ENCODE assay signal across 10 cellular contexts in genomic region chr14:22563987-22564386, GRCh38. TPM values are rescaled to one million over a fixed set of nuclear protein-coding genes. Genes with fewer than 3 reads are reported as not detected.
DNase-seq lines count a peak whose midpoint lies in the region; ATAC-seq and TF ChIP-seq lines count a peak whose summit lies in the region.
"Had no signal": no experiment of that assay in that cellular context is flagged by ENCODE, and none has a peak within 500 bp of the region (broad histone marks: within the 10 kb centered on the region; RNA-seq: fewer than 3 reads in every experiment).

No MANE protein-coding gene starts in this region.

- H3K36me3 Mint-ChIP-seq in activated naive CD4-positive, alpha-beta T cell treated with anti-CD3 and anti-CD28 coated beads for 36 hours (ENCODE audit: low read depth), result peaks cover 45% of the 10 kb centered on the region
- H3K36me3 Mint-ChIP-seq in stimulated activated naive B cell treated with anti-CD40 and anti-IgM and Interleukin-4, amounts not matched to agents 10 μg/mL and 1 μg/mL and 100 μg/mL, for 72 hours, result peaks cover 40 to 60% of the 10 kb centered on the region in 2 donors

- peak overlapping the region; percentile 97 for H3K27ac Mint-ChIP-seq in activated naive CD4-positive, alpha-beta T cell treated with anti-CD3 and anti-CD28 coated beads for 36 hours
- peak overlapping the region; percentile 75 for H3K27ac Mint-ChIP-seq in stimulated activated naive B cell treated with anti-CD40 and anti-IgM and Interleukin-4, amounts not matched to agents 10 μg/mL and 1 μg/mL and 100 μg/mL, for 72 hours

- DNase-seq in activated naive CD4-positive, alpha-beta T cell treated with anti-CD3 and anti-CD28 coated beads for 36 hours, result no peak
- no peak for DNase-seq in activated naive CD4-positive, alpha-beta T cell treated with Interleukin-2 at 50 U/mL for 16 hours
- no peak for DNase-seq in effector memory CD4-positive, alpha-beta T cell
- no peak for DNase-seq in stimulated activated naive B cell treated with anti-CD40 and anti-IgM and Interleukin-4, amounts not matched to agents 10 μg/mL and 1 μg/mL and 100 μg/mL, for 72 hours
- DNase-seq in left lung (no peak), NCI-H1092 treated with DMSO at 0.1 percent for 48 hours (lab: John Stamatoyannopoulos, UW) (no peak)
- DNase-seq in activated CD4-positive, CD25-positive, alpha-beta regulatory T cell (lab: John Stamatoyannopoulos, UW), result no peak
- DNase-seq: activated effector memory CD4-positive, alpha-beta T cell treated with Interleukin-2 at 50 U/mL for 16 hours; NCI-H1417 treated with DMSO at 0.1 percent for 48 hours had no signal

- intact Hi-C loops in activated naive CD4-positive, alpha-beta T cell treated with anti-CD3 and anti-CD28 coated beads for 36 hours (cut with micrococcal nuclease), result no loop called here
- intact Hi-C loops in left lung (cut with DNase I), result no loop called here

- peak overlapping the region; percentile 30 for H3K4me3 Mint-ChIP-seq in activated naive CD4-positive, alpha-beta T cell treated with anti-CD3 and anti-CD28 coated beads for 36 hours
- no peak overlapping the region for H3K4me3 Mint-ChIP-seq in stimulated activated naive B cell treated with anti-CD40 and anti-IgM and Interleukin-4, amounts not matched to agents 10 μg/mL and 1 μg/mL and 100 μg/mL, for 72 hours

- H3K9me3 ChIP-seq in effector memory CD4-positive, alpha-beta T cell (ENCODE audit: control insufficient read depth, low read length), result no peaks in the 10 kb centered on the region
- H3K9me3 ChIP-seq in left lung, result no peaks in the 10 kb centered on the region

- H3K9me3 Mint-ChIP-seq in activated naive CD4-positive, alpha-beta T cell treated with anti-CD3 and anti-CD28 coated beads for 36 hours, result no peaks in the 10 kb centered on the region
- H3K9me3 Mint-ChIP-seq in stimulated activated naive B cell treated with anti-CD40 and anti-IgM and Interleukin-4, amounts not matched to agents 10 μg/mL and 1 μg/mL and 100 μg/mL, for 72 hours, result no peaks in the 10 kb centered on the region

- H3K4me1 ChIP-seq in effector memory CD4-positive, alpha-beta T cell (ENCODE audit: control insufficient read depth, insufficient read depth, low read length, poor library complexity, severe bottlenecking), result peaks cover 91% of the 10 kb centered on the region
- peaks cover 11 to 53% of the 10 kb centered on the region in 2 donors for H3K4me1 ChIP-seq in left lung

- no peak for TF ChIP-seq CTCF in left lung (IDR thresholded peaks at IDR 0.05)

- H3K4me3 ChIP-seq in effector memory CD4-positive, alpha-beta T cell (ENCODE audit: insufficient read depth, low read depth, low read length, poor library complexity, severe bottlenecking), result no peak overlapping the region
- no peak overlapping the region for H3K4me3 ChIP-seq in left lung

- peaks cover 94% of the 10 kb centered on the region for H3K4me1 Mint-ChIP-seq in activated naive CD4-positive, alpha-beta T cell treated with anti-CD3 and anti-CD28 coated beads for 36 hours (ENCODE audit: low read depth)
- H3K4me1 Mint-ChIP-seq in stimulated activated naive B cell treated with anti-CD40 and anti-IgM and Interleukin-4, amounts not matched to agents 10 μg/mL and 1 μg/mL and 100 μg/mL, for 72 hours, result peaks cover 50 to 97% of the 10 kb centered on the region in 2 donors

- H3K36me3 ChIP-seq in effector memory CD4-positive, alpha-beta T cell (ENCODE audit: control insufficient read depth, insufficient read depth, low read length), result no peaks in the 10 kb centered on the region
- H3K36me3 ChIP-seq in left lung, result peaks cover 0 to 53% of the 10 kb centered on the region in 2 donors

- H3K27me3 Mint-ChIP-seq in activated naive CD4-positive, alpha-beta T cell treated with anti-CD3 and anti-CD28 coated beads for 36 hours (ENCODE audit: low read depth), result no peaks in the 10 kb centered on the region
- H3K27me3 Mint-ChIP-seq in stimulated activated naive B cell treated with anti-CD40 and anti-IgM and Interleukin-4, amounts not matched to agents 10 μg/mL and 1 μg/mL and 100 μg/mL, for 72 hours, result no peaks in the 10 kb centered on the region

- CTCF ChIA-PET in activated naive CD4-positive, alpha-beta T cell treated with anti-CD3 and anti-CD28 coated beads for 36 hours (lab: Charles Lee), result interaction anchor here (0.7 to 1.5 kb wide), 8 partner anchors 15 to 739 kb away, joined by 3 to 4 read pairs (median 4); no protein-coding TSS in a partner anchor

- H3K27ac ChIP-seq in effector memory CD4-positive, alpha-beta T cell (ENCODE audit: insufficient read depth, low read length, poor library complexity, severe bottlenecking), result peak overlapping the region; percentile 91
- no peak overlapping the region for H3K27ac ChIP-seq in left lung

- ATAC-seq in HG02885 (IDR thresholded peaks at IDR 0.05; ENCODE audit: poor library complexity, unreplicated experiment) (peak; percentile 53), left lung (no peak)
- ATAC-seq in stimulated activated naive B cell treated with anti-CD40 and anti-IgM and Interleukin-4, amounts not matched to agents 10 μg/mL and 1 μg/mL and 100 μg/mL, for 72 hours (replicated peaks), result no peak

- no peaks in the 10 kb centered on the region for H3K27me3 ChIP-seq in effector memory CD4-positive, alpha-beta T cell (replicated peaks; ENCODE audit: control insufficient read depth, insufficient read depth, low read length, poor library complexity, severe bottlenecking)
- no peaks in the 10 kb centered on the region for H3K27me3 ChIP-seq in left lung

RNA-seq across cellular contexts. Expression of gene DAD1, which starts 25.0 kb away (rescaled TPM):
- total RNA-seq in activated naive CD4-positive, alpha-beta T cell treated with anti-CD3 and anti-CD28 coated beads for 36 hours, result 100 to 1,000 TPM; 219 to 226 TPM
- 100 to 1,000 TPM; 220 to 251 TPM for total RNA-seq in left lung

RNA-seq across cellular contexts. Expression of gene ABHD4, which starts 34.1 kb away (rescaled TPM):
- 10 to 100 TPM; 11.1 to 11.9 TPM for total RNA-seq in activated naive CD4-positive, alpha-beta T cell treated with anti-CD3 and anti-CD28 coated beads for 36 hours
- 10 to 100 TPM; 33.6 to 51.0 TPM for total RNA-seq in left lung
